ENCODE assay signal across 30 cellular contexts in the genomic region with DNA sequence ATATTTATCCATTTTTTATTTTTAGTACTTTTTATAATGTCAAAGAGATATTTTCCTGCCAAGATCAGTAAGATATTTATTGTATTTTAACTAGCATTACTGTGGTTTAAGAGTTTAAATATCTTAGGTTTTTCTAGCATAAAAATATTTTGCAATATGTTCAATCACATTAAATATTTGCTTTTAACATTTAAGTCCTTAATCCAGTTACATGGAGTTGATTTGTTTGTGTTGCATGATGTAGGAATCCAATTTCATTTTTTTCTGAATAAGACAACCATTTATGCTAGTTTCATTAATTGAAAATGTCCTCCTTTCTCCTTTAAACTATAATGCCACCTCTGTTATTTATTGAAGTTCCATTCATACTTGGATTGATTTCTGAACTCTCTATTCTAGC. TPM values are rescaled to one million over a fixed set of nuclear protein-coding genes. Genes with fewer than 3 reads are reported as not detected.
"Had no signal": no experiment of that assay in that cellular context is flagged by ENCODE, and none has a peak within 500 bp of the region (broad histone marks: within the 10 kb centered on the region; RNA-seq: fewer than 3 reads in every experiment).

No MANE protein-coding gene starts in this region.

- H3K9me3 ChIP-seq: esophagus squamous epithelium, gastroesophageal sphincter, psoas muscle, spleen, testis, transverse colon had no signal

- H3K36me3 ChIP-seq: esophagus squamous epithelium, gastroesophageal sphincter, spleen, transverse colon had no signal

- FAIRE-seq: bronchial epithelial cell, colon had no signal

- H3K36me3 Mint-ChIP-seq: activated naive CD4-positive, alpha-beta T cell treated with anti-CD3 and anti-CD28 coated beads, Interleukin-2, amount 50 U/mL, for 72 hours; mesothelial cell of epicardium; naive thymus-derived CD4-positive, alpha-beta T cell had no signal

- H3K27ac Mint-ChIP-seq: activated CD4-positive, alpha-beta T cell treated with anti-CD3 and anti-CD28 coated beads for 36 hours; activated naive CD4-positive, alpha-beta T cell treated with anti-CD3 and anti-CD28 coated beads, Interleukin-2, amount 50 U/mL, for 72 hours; activated T-cell treated with anti-CD3 and anti-CD28 coated beads, Interleukin-2, amount 50 U/mL, for 72 hours; mesothelial cell of epicardium; naive thymus-derived CD4-positive, alpha-beta T cell had no signal

- DNase-seq: activated CD4-positive, alpha-beta T cell treated with anti-CD3 and anti-CD28 coated beads for 36 hours; activated CD4-positive, alpha-beta T cell treated with anti-CD3 and anti-CD28 coated beads, Interleukin-2, amount 50 U/mL, for 4 hours; activated CD4-positive, CD25-positive, alpha-beta regulatory T cell; activated naive CD4-positive, alpha-beta T cell; activated T-cell treated with anti-CD3 and anti-CD28 coated beads for 4 hours; activated T-cell treated with anti-CD3 and anti-CD28 coated beads, Interleukin-2, amount 50 U/mL, for 72 hours; anterior cingulate cortex; dermis blood vessel endothelial cell; effector CD4-positive, alpha-beta T cell; esophagus squamous epithelium; islet precursor cell; left colon; mammary epithelial cell; naive thymus-derived CD4-positive, alpha-beta T cell; psoas muscle; spleen; stimulated activated CD4-positive, alpha-beta T cell treated with anti-CD3 and anti-CD28 coated beads, Interleukin-2, amount 100 ng/mL, for 48 hours; stimulated activated naive CD8-positive, alpha-beta T cell treated with anti-CD3 and anti-CD28 coated beads, Interleukin-15, Interleukin-2, amounts not matched to agents 100 U/mL and 50 U/mL, for 24 hours; testis; transverse colon had no signal

- H3K4me2 ChIP-seq: hepatocyte had no signal

- H3K4me3 Mint-ChIP-seq: activated CD4-positive, alpha-beta T cell treated with anti-CD3 and anti-CD28 coated beads for 36 hours; activated T-cell treated with anti-CD3 and anti-CD28 coated beads, Interleukin-2, amount 50 U/mL, for 72 hours; central memory CD8-positive, alpha-beta T cell; mesothelial cell of epicardium; naive thymus-derived CD4-positive, alpha-beta T cell had no signal

- H3K9me3 Mint-ChIP-seq: central memory CD8-positive, alpha-beta T cell had no signal

- H3K4me3 ChIP-seq: esophagus squamous epithelium, gastroesophageal sphincter, hepatocyte, psoas muscle, spleen, testis, transverse colon had no signal

- H3K79me2 ChIP-seq: hepatocyte, parathyroid adenoma had no signal

- H3K27ac ChIP-seq: epithelial cell of prostate, esophagus squamous epithelium, gastroesophageal sphincter, hepatocyte, parathyroid adenoma, psoas muscle, spleen, testis, transverse colon had no signal

- H2AFZ ChIP-seq: hepatocyte, parathyroid adenoma had no signal

- H3K4me1 ChIP-seq: parathyroid adenoma, psoas muscle, spleen, testis, transverse colon had no signal

- H3K9ac ChIP-seq: parathyroid adenoma had no signal

- H3K27me3 ChIP-seq: esophagus squamous epithelium, gastroesophageal sphincter, hepatocyte, testis, transverse colon had no signal

- ATAC-seq: activated CD4-positive, alpha-beta T cell treated with anti-CD3 and anti-CD28 coated beads for 36 hours; activated naive CD4-positive, alpha-beta T cell treated with anti-CD3 and anti-CD28 coated beads, Interleukin-2, amount 50 U/mL, for 72 hours; activated T-cell treated with anti-CD3 and anti-CD28 coated beads, Interleukin-2, amount 50 U/mL, for 72 hours; gastroesophageal sphincter; left colon; naive thymus-derived CD4-positive, alpha-beta T cell; psoas muscle; stimulated activated naive CD8-positive, alpha-beta T cell treated with anti-CD3 and anti-CD28 coated beads, Interleukin-15, Interleukin-2, amounts not matched to agents 100 U/mL and 50 U/mL, for 24 hours had no signal

- H3K4me1 Mint-ChIP-seq: activated CD4-positive, alpha-beta T cell treated with anti-CD3 and anti-CD28 coated beads for 36 hours; central memory CD8-positive, alpha-beta T cell; mesothelial cell of epicardium; naive thymus-derived CD4-positive, alpha-beta T cell had no signal

RNA-seq across cellular contexts. Expression of a gene that starts 41.8 kb away (rescaled TPM):
- total RNA-seq: activated naive CD4-positive, alpha-beta T cell treated with anti-CD3 and anti-CD28 coated beads, Interleukin-2, amount 50 U/mL, for 72 hours had no signal
- polyA plus RNA-seq: naive thymus-derived CD4-positive, alpha-beta T cell; neural cell had no signal
